In genomic region chr15:43509002-43509922, GRCh38 we compare ENCODE assay signal across 8 cellular contexts. TPM values are rescaled to one million over a fixed set of nuclear protein-coding genes. Genes with fewer than 3 reads are reported as not detected.
DNase-seq lines count a peak whose midpoint lies in the region; ATAC-seq, FAIRE-seq and TF ChIP-seq lines count a peak whose summit lies in the region.

No MANE protein-coding gene starts in this region.

- no peak overlapping the region for H3K9ac ChIP-seq in iPS-15b (ENCODE audit: low read depth, low read length)

- CTCF ChIA-PET in activated CD4-positive, alpha-beta memory T cell treated with anti-CD3 and anti-CD28 coated beads, Interleukin-2, amount 10 ng/mL, durations not matched to agents 7 days and 5 days (lab: Charles Lee), result interaction anchor here (1.1 to 7.6 kb wide), 4 partner anchors 10 to 291 kb away, joined by 3 to 74 read pairs (median 34); partner anchors contain the start of genes HYPK, SERINC4 and TP53BP1

- H3K27me3 ChIP-seq in iPS-15b (ENCODE audit: control insufficient read depth, insufficient read depth, low read length) (peaks cover 21% of the 10 kb centered on the region), thyroid gland (no peaks in the 10 kb centered on the region), pancreas (no peaks in the 10 kb centered on the region)

- POLR2A ChIA-PET in activated CD4-positive, alpha-beta memory T cell treated with anti-CD3 and anti-CD28 coated beads, Interleukin-2, amount 10 ng/mL, durations not matched to agents 7 days and 5 days (lab: Charles Lee), result interaction anchor here (1.7 to 5.1 kb wide), 4 partner anchors 16 to 1236 kb away, joined by 4 to 47 read pairs (median 20); partner anchors contain the start of genes GANC, TMEM87A and TP53BP1

- peaks cover 24% of the 10 kb centered on the region for H3K4me1 Mint-ChIP-seq in activated T-cell treated with anti-CD3 and anti-CD28 coated beads, Interleukin-2, amount 50 U/mL, for 72 hours (ENCODE audit: low read depth)
- H3K4me1 Mint-ChIP-seq in activated CD4-positive, alpha-beta memory T cell treated with anti-CD3 and anti-CD28 coated beads, Interleukin-2, amount 10 ng/mL, durations not matched to agents 7 days and 5 days, result peaks cover 50% of the 10 kb centered on the region

- no peak for ATAC-seq in activated T-cell treated with anti-CD3 and anti-CD28 coated beads, Interleukin-2, amount 50 U/mL, for 72 hours (replicated peaks in 1 of 2)
- ATAC-seq in HG03460 (IDR thresholded peaks at IDR 0.05; ENCODE audit: unreplicated experiment) (no peak), pancreas (no peak)

- peaks cover 5% of the 10 kb centered on the region for H3K4me1 ChIP-seq in iPS-15b (ENCODE audit: control insufficient read depth, insufficient read depth, low read length)
- peaks cover 7 to 11% of the 10 kb centered on the region in 2 donors for H3K4me1 ChIP-seq in thyroid gland
- H3K4me1 ChIP-seq in pancreas, result peaks cover 0 to 6% (median 0%) of the 10 kb centered on the region in 3 donors

- TF ChIP-seq POLR2A in thyroid gland (IDR thresholded peaks at IDR 0.05), result no peak

- peak overlapping the region; percentile 78 to 83 for H3K4me3 Mint-ChIP-seq in activated T-cell treated with anti-CD3 and anti-CD28 coated beads, Interleukin-2, amount 50 U/mL, for 72 hours
- H3K4me3 Mint-ChIP-seq in activated CD4-positive, alpha-beta memory T cell treated with anti-CD3 and anti-CD28 coated beads, Interleukin-2, amount 10 ng/mL, durations not matched to agents 7 days and 5 days, result peak overlapping the region; percentile 94

- no peaks in the 10 kb centered on the region for H3K9me3 Mint-ChIP-seq in activated T-cell treated with anti-CD3 and anti-CD28 coated beads, Interleukin-2, amount 50 U/mL, for 72 hours
- H3K9me3 Mint-ChIP-seq in activated CD4-positive, alpha-beta memory T cell treated with anti-CD3 and anti-CD28 coated beads, Interleukin-2, amount 10 ng/mL, durations not matched to agents 7 days and 5 days, result no peaks in the 10 kb centered on the region

- DNase-seq in activated T-cell treated with anti-CD3 and anti-CD28 coated beads, Interleukin-2, amount 50 U/mL, for 72 hours, result no peak
- DNase-seq in activated T-cell treated with anti-CD3 and anti-CD28 coated beads, Interleukin-2, amount 50 U/mL, for 48 hours, result no peak
- DNase-seq in activated CD4-positive, alpha-beta memory T cell treated with anti-CD3 and anti-CD28 coated beads, Interleukin-2, amount 10 ng/mL, durations not matched to agents 7 days and 5 days, result no peak
- no peak for DNase-seq in thyroid gland
- DNase-seq in pancreas, result no peak
- no peak for DNase-seq in SKM-1 treated with dmso at 0.1 percent for 144 hours (lab: John Stamatoyannopoulos, UW; ENCODE audit: unreplicated experiment)

- H3K9me3 ChIP-seq in iPS-15b (ENCODE audit: control insufficient read depth, insufficient read depth, low read length) (no peaks in the 10 kb centered on the region), thyroid gland (no peaks in the 10 kb centered on the region), pancreas (no peaks in the 10 kb centered on the region)

- 60 to 61% methylated on average over 15 of the region's 15 CpGs for WGBS in thyroid gland, 2 donors
- 70 to 76% methylated on average over 15 of the region's 15 CpGs for WGBS in pancreas, 2 donors

- TF ChIP-seq CTCF in thyroid gland (IDR thresholded peaks at IDR 0.05) (no peak), pancreas (IDR thresholded peaks at IDR 0.05) (no peak)

- intact Hi-C loops in thyroid gland (cut with DNase I), result no loop called here
- intact Hi-C loops in pancreas (cut with DNase I), result no loop called here

- no peak for FAIRE-seq in pancreas (lab: Jason Lieb, UNC)

- no peaks in the 10 kb centered on the region for H3K36me3 ChIP-seq in iPS-15b (ENCODE audit: control insufficient read depth, insufficient read depth, low read length)
- H3K36me3 ChIP-seq in thyroid gland, result no peaks in the 10 kb centered on the region
- no peaks in the 10 kb centered on the region for H3K36me3 ChIP-seq in pancreas

- H3K4me3 ChIP-seq in iPS-15b (ENCODE audit: low read depth, low read length) (peak overlapping the region; percentile 89), thyroid gland (replicated peaks in 1 of 3) (no peak overlapping the region), pancreas (peak overlapping the region in 1 of 4 donors; percentile 67)

- H3K36me3 Mint-ChIP-seq in activated T-cell treated with anti-CD3 and anti-CD28 coated beads, Interleukin-2, amount 50 U/mL, for 72 hours (ENCODE audit: insufficient read depth in 2 of 2), result no peaks in the 10 kb centered on the region
- H3K36me3 Mint-ChIP-seq in activated CD4-positive, alpha-beta memory T cell treated with anti-CD3 and anti-CD28 coated beads, Interleukin-2, amount 10 ng/mL, durations not matched to agents 7 days and 5 days (ENCODE audit: low read depth), result peaks cover 13% of the 10 kb centered on the region

- peaks cover 15% of the 10 kb centered on the region for H3K27me3 Mint-ChIP-seq in activated T-cell treated with anti-CD3 and anti-CD28 coated beads, Interleukin-2, amount 50 U/mL, for 72 hours (ENCODE audit: low read depth)
- H3K27me3 Mint-ChIP-seq in activated CD4-positive, alpha-beta memory T cell treated with anti-CD3 and anti-CD28 coated beads, Interleukin-2, amount 10 ng/mL, durations not matched to agents 7 days and 5 days, result no peaks in the 10 kb centered on the region

- H3K27ac ChIP-seq in thyroid gland (peak overlapping the region in 2 of 3 donors; percentile 17 to 62), pancreas (peak overlapping the region in 2 of 4 donors; percentile 2 to 60)

- peak overlapping the region; percentile 82 for H3K27ac Mint-ChIP-seq in activated T-cell treated with anti-CD3 and anti-CD28 coated beads, Interleukin-2, amount 50 U/mL, for 72 hours
- H3K27ac Mint-ChIP-seq in activated CD4-positive, alpha-beta memory T cell treated with anti-CD3 and anti-CD28 coated beads, Interleukin-2, amount 10 ng/mL, durations not matched to agents 7 days and 5 days, result peak overlapping the region; percentile 92

RNA-seq across cellular contexts. Expression of gene MAP1A, which starts 8.1 kb away (rescaled TPM):
- total RNA-seq in activated T-cell treated with anti-CD3 and anti-CD28 coated beads, Interleukin-2, amount 50 U/mL, for 72 hours, result 1 to 10 TPM in 1 of 2 donors, under 1 TPM in 1; 0.82 to 1.8 TPM
- total RNA-seq in activated CD4-positive, alpha-beta memory T cell treated with anti-CD3 and anti-CD28 coated beads, Interleukin-2, amount 10 ng/mL, durations not matched to agents 7 days and 5 days, result 1 to 10 TPM; 8.7 to 9.3 TPM
- 10 to 100 TPM; 12.4 to 27.1 (median 17.2) TPM for total RNA-seq in thyroid gland
- total RNA-seq in pancreas, result 1 to 10 TPM in 3 of 6 donors, under 1 TPM in 3; 0.59 to 4.1 (median 1.6) TPM
- polyA plus RNA-seq in pancreas, result 1 to 10 TPM; 1.3 to 1.7 TPM

RNA-seq across cellular contexts. Expression of gene TP53BP1, which starts 16.3 kb away (rescaled TPM):
- total RNA-seq in activated T-cell treated with anti-CD3 and anti-CD28 coated beads, Interleukin-2, amount 50 U/mL, for 72 hours, result 10 to 100 TPM; 33.2 to 35.0 TPM
- total RNA-seq in activated CD4-positive, alpha-beta memory T cell treated with anti-CD3 and anti-CD28 coated beads, Interleukin-2, amount 10 ng/mL, durations not matched to agents 7 days and 5 days, result 10 to 100 TPM; 26.6 to 28.1 TPM
- total RNA-seq in thyroid gland (10 to 100 TPM; 46.4 to 98.0 (median 72.7) TPM), pancreas (10 to 100 TPM; 12.6 to 31.8 (median 15.2) TPM)
- 10 to 100 TPM; 12.4 to 19.0 TPM for polyA plus RNA-seq in pancreas
